1 cellular context compared by ENCODE assay signal in genomic region chr1:9402256-9402616, GRCh38.
TF ChIP-seq lines count a peak whose summit lies in the region.

No MANE protein-coding gene starts in this region.

TF ChIP-seq in WTC11, 78 proteins besides CTCF, POLR2A, EP300 and RAD21 (continued from another document):
- TF ChIP-seq ZNF532 (CRISPR knock-in tag; IDR thresholded peaks at IDR 0.05; ENCODE audit: borderline replicate concordance) = no peak
- TF ChIP-seq GTF2I (CRISPR knock-in tag; conservative IDR thresholded peaks at IDR 0.05) = no peak
- TF ChIP-seq EMX1 (CRISPR knock-in tag; IDR thresholded peaks at IDR 0.05) = no peak
TF ChIP-seq in WTC11: peak in this region for 0.
